Comparison of ENCODE assay signal across 7 cellular contexts in the genomic region with DNA sequence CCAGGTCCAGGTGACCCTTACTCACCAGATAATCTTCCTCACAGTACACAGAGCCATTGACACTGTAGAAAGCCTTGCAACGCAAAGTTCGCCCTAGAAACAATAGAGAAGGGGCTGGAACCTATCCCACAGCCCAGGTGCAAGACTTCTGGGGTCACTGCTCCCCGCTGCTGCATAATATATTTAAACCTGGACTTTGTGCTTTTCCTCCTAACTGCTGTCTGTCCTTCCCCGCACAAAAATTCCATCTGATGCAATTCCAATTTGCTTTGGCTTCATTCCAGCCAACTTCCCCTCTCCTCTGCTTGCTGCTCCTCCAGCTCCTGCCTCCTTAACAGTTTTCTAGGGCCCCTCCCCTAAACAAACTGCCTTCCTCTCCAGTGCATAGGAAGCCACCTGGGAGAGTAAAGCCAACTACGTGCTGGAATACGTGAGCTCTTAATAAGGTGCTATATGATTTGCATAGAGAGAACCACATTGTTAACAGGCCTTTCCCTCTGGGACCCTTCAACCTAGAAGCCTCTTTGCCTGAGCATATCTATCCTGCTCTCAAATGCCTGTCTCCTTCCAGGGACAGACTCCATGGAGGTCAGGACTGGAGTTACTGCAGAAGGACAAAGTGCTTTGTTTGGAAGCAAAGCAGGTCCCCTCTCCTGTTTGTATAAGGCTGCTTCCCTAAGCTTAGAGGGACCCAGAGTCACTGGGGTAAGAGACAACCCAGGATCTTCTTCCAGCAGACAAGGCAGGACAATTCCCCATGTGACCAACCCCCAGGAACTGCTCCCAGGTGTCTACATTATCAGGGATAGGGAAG. TPM values are rescaled to one million over a fixed set of nuclear protein-coding genes. Genes with fewer than 3 reads are reported as not detected.
A peak's percentile ranks its signal among the peaks of the same experiment; 100 is the strongest.
DNase-seq lines count a peak whose midpoint lies in the region; ATAC-seq and TF ChIP-seq lines count a peak whose summit lies in the region.
"Had no signal": no experiment of that assay in that cellular context is flagged by ENCODE, and none has a peak within 500 bp of the region (broad histone marks: within the 10 kb centered on the region; RNA-seq: fewer than 3 reads in every experiment).

No MANE protein-coding gene starts in this region.

- no peak overlapping the region for H3K4me3 Mint-ChIP-seq in stimulated activated naive CD8-positive, alpha-beta T cell treated with anti-CD3 and anti-CD28 coated beads, Interleukin-15, amount 100 ng/mL, for 72 hours

- H3K4me3 ChIP-seq in smooth muscle cell = no peak overlapping the region
- H3K4me3 ChIP-seq: adrenal gland had no signal

- peaks cover 6% of the 10 kb centered on the region for H3K4me1 Mint-ChIP-seq in stimulated activated naive CD8-positive, alpha-beta T cell treated with anti-CD3 and anti-CD28 coated beads, Interleukin-15, amount 100 ng/mL, for 72 hours

- peaks cover 20% of the 10 kb centered on the region for H4K20me1 ChIP-seq in smooth muscle cell (ENCODE audit: low read depth)

- no peaks in the 10 kb centered on the region for H3K27me3 ChIP-seq in smooth muscle cell (ENCODE audit: low read depth)
- H3K27me3 ChIP-seq: adrenal gland had no signal

- no peak for ATAC-seq in stimulated activated naive CD8-positive, alpha-beta T cell treated with anti-CD3 and anti-CD28 coated beads, Interleukin-15, amount 100 ng/mL, for 72 hours

- peak; percentile 63 for DNase-seq in NCI-H2029 (lab: John Stamatoyannopoulos, UW)
- DNase-seq in epithelial cell of prostate (ENCODE audit: low read depth, low spot score) = no peak
- DNase-seq in smooth muscle cell (lab: John Stamatoyannopoulos, UW; ENCODE audit: unreplicated experiment) = no peak
- no peak for DNase-seq in stimulated activated naive CD8-positive, alpha-beta T cell treated with anti-CD3 and anti-CD28 coated beads, Interleukin-15, amount 100 ng/mL, for 72 hours
- no peak for DNase-seq in mesenteric fat pad (ENCODE audit: low spot score)
- DNase-seq in activated effector memory CD4-positive, alpha-beta T cell treated with anti-CD3 and anti-CD28 coated beads, Interleukin-2, amount 50 U/mL, for 16 hours = no peak

- no peaks in the 10 kb centered on the region for H3K9me3 Mint-ChIP-seq in stimulated activated naive CD8-positive, alpha-beta T cell treated with anti-CD3 and anti-CD28 coated beads, Interleukin-15, amount 100 ng/mL, for 72 hours

- peak overlapping the region; percentile 100 for H3K27ac ChIP-seq in epithelial cell of prostate
- peak overlapping the region; percentile 92 for H3K27ac ChIP-seq in smooth muscle cell (ENCODE audit: low read depth)

- H3K4me2 ChIP-seq in smooth muscle cell = peak overlapping the region; percentile 89

- peaks cover 44% of the 10 kb centered on the region for H3K4me1 ChIP-seq in smooth muscle cell (ENCODE audit: low read depth)

- peaks cover 37% of the 10 kb centered on the region for H3F3A ChIP-seq in smooth muscle cell (ENCODE audit: low read depth)

- TF ChIP-seq CTCF in smooth muscle cell (IDR thresholded peaks at IDR 0.05; ENCODE audit: borderline replicate concordance, insufficient read depth, poor library complexity, severe bottlenecking) = no peak

- H3K27ac Mint-ChIP-seq in stimulated activated naive CD8-positive, alpha-beta T cell treated with anti-CD3 and anti-CD28 coated beads, Interleukin-15, amount 100 ng/mL, for 72 hours = no peak overlapping the region

- H2AFZ ChIP-seq in smooth muscle cell (ENCODE audit: low read depth) = no peak overlapping the region

- H3K27me3 Mint-ChIP-seq in stimulated activated naive CD8-positive, alpha-beta T cell treated with anti-CD3 and anti-CD28 coated beads, Interleukin-15, amount 100 ng/mL, for 72 hours = no peaks in the 10 kb centered on the region

- H3K36me3 ChIP-seq in smooth muscle cell (ENCODE audit: low read depth) = no peaks in the 10 kb centered on the region
- H3K36me3 ChIP-seq: adrenal gland had no signal

- WGBS in smooth muscle cell (ENCODE audit: low lambda C conversion rate) = 48% methylated on average over 6 of the region's 6 CpGs

- H3K9me3 ChIP-seq in smooth muscle cell (replicated peaks; ENCODE audit: low read depth) = no peaks in the 10 kb centered on the region
- H3K9me3 ChIP-seq: adrenal gland had no signal

- peaks cover 17% of the 10 kb centered on the region for H3K79me2 ChIP-seq in smooth muscle cell (ENCODE audit: low read depth)

- H3K9ac ChIP-seq in smooth muscle cell (ENCODE audit: low read depth) = peak overlapping the region; percentile 33

RNA-seq across cellular contexts. Expression of a gene that starts 5.5 kb away (rescaled TPM):
- 20.7 and 21.2 TPM in 2 replicates for total RNA-seq in smooth muscle cell
- 19.8 and 23.8 TPM in 2 replicates for polyA plus RNA-seq in smooth muscle cell
- total RNA-seq in mesenteric fat pad = 6.0 TPM

RNA-seq across cellular contexts. Expression of a gene that starts 19.9 kb away (rescaled TPM):
- total RNA-seq in smooth muscle cell = 15.6 and 30.2 TPM in 2 replicates
- 15.6 and 19.1 TPM in 2 replicates for polyA plus RNA-seq in smooth muscle cell
- total RNA-seq in mesenteric fat pad = 20.8 TPM

RNA-seq across cellular contexts. Expression of a gene that starts 33.1 kb away (rescaled TPM):
- total RNA-seq in smooth muscle cell = 10.2 and 11.9 TPM in 2 replicates
- polyA plus RNA-seq in smooth muscle cell = 6.7 and 8.4 TPM in 2 replicates
- total RNA-seq in mesenteric fat pad = 4.9 TPM

RNA-seq across cellular contexts. Expression of a gene that starts 47.7 kb away (rescaled TPM):
- total RNA-seq in smooth muscle cell (50.3 and 81.2 TPM in 2 replicates), mesenteric fat pad (54.8 TPM)
- polyA plus RNA-seq in smooth muscle cell = 80.0 and 82.1 TPM in 2 replicates

RNA-seq across cellular contexts. Expression of a gene that starts 57.9 kb away (rescaled TPM):
- 161 and 183 TPM in 2 replicates for total RNA-seq in smooth muscle cell
- polyA plus RNA-seq in smooth muscle cell = 372 and 374 TPM in 2 replicates
- total RNA-seq in mesenteric fat pad = 113 TPM
